Comparison of ENCODE assay signal across 11 cellular contexts in the genomic region with DNA sequence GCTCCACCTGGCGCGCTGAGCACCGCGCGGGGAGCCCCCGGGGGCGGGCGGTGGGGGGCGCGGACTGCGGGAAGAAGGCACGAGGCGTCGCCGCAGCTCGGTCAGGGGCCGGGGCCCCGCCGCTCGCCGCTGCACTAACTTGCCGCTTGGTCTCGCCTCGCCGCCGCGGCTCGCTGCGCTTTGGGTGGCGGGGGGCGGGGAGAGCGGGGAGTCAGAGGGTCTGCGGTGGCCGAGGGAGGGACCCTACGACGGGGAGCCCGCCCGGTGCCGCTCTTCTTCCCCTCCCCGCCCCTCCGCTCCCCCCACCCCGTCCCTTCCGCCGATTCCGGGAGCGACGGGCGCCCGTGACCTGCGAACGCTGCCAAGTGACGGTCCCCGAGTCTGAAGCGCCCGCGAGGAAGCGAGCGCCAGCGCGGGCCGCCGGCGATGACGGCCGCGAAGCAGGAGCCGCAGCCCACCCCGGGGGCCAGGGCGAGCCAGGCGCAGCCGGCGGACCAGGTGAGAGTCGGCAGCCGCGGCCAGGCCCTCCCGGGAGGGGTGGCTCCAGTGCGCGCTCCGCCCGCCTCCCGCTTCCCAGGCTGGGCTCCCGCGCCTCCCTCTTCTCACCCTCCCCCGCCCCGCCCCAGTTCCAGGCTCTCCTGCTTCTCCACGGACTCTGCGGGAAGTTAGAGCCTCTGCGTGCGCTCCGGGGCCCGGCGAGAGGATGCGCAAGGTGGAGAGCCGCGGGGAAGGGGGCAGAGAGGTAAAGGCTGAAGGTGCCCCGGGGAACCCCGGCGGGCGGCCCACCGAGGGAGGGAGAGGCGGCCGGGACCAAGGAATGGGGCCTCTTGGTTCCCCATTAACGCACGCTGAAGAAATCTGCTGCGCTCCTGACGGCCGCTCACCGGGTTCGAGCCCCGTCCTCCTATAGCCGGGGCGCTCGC.
A peak's percentile ranks its signal among the peaks of the same experiment; 100 is the strongest.
DNase-seq lines count a peak whose midpoint lies in the region; ATAC-seq, FAIRE-seq and TF ChIP-seq lines count a peak whose summit lies in the region.
"Had no signal": no experiment of that assay in that cellular context is flagged by ENCODE, and none has a peak within 500 bp of the region (broad histone marks: within the 10 kb centered on the region; RNA-seq: fewer than 3 reads in every experiment).

No MANE protein-coding gene starts in this region.

- H2AFZ ChIP-seq in mesenchymal stem cell (ENCODE audit: low read depth, low read length) = no peak overlapping the region

- H3K36me3 ChIP-seq in right atrium auricular region (no peaks in the 10 kb centered on the region), colonic mucosa (no peaks in the 10 kb centered on the region), mesenchymal stem cell (ENCODE audit: control insufficient read depth in 1 of 2, insufficient read depth in 2 of 2, low read depth in 1 of 2, low read length in 2 of 2) (no peaks in the 10 kb centered on the region)

- H3K23ac ChIP-seq in mesenchymal stem cell (ENCODE audit: low read length in 2 of 2) = no peak overlapping the region

- no peaks in the 10 kb centered on the region for H3K79me1 ChIP-seq in mesenchymal stem cell (replicated peaks; ENCODE audit: low read length, poor library complexity, severe bottlenecking)

- WGBS in mesenchymal stem cell = under 1% methylated on average over 38 of the region's 113 CpGs

- TF ChIP-seq CTCF in right atrium auricular region (IDR thresholded peaks at IDR 0.05) (no peak), colonic mucosa (IDR thresholded peaks at IDR 0.05) (no peak)

- no peak overlapping the region for H3K4ac ChIP-seq in mesenchymal stem cell (ENCODE audit: low read depth in 1 of 2, low read length in 2 of 2)

- ATAC-seq in Right ventricle myocardium inferior (peak; percentile 42), GM18909 (IDR thresholded peaks at IDR 0.05; ENCODE audit: poor library complexity, unreplicated experiment) (no peak)

- no peak overlapping the region for H2BK5ac ChIP-seq in mesenchymal stem cell (ENCODE audit: low read depth, low read length, poor library complexity, severe bottlenecking)

- H3K18ac ChIP-seq in mesenchymal stem cell (ENCODE audit: low read depth in 1 of 2, low read length in 2 of 2) = no peak overlapping the region

- H2BK120ac ChIP-seq in mesenchymal stem cell (ENCODE audit: low read depth, low read length) = peak overlapping the region; percentile 19

- peaks cover 3 to 22% of the 10 kb centered on the region in 2 donors for H3K27me3 ChIP-seq in right atrium auricular region
- H3K27me3 ChIP-seq in colonic mucosa = peaks cover 15% of the 10 kb centered on the region
- peaks cover 27 to 32% of the 10 kb centered on the region in 2 experiments for H3K27me3 ChIP-seq in mesenchymal stem cell (ENCODE audit: control insufficient read depth in 1 of 2, insufficient read depth in 1 of 2, low read length in 2 of 2)

- no peak overlapping the region for H3K14ac ChIP-seq in mesenchymal stem cell (ENCODE audit: low read length in 2 of 2)

- no peak overlapping the region for H4K91ac ChIP-seq in mesenchymal stem cell (ENCODE audit: low read length)

- H2BK12ac ChIP-seq in mesenchymal stem cell (ENCODE audit: low read length in 2 of 2) = no peak overlapping the region

- no peak overlapping the region for H3K27ac ChIP-seq in right atrium auricular region
- H3K27ac ChIP-seq in colonic mucosa = peak overlapping the region; percentile 30
- H3K27ac ChIP-seq in mesenchymal stem cell (ENCODE audit: low read length, poor library complexity, severe bottlenecking) = no peak overlapping the region
- H3K27ac ChIP-seq: C4-2B had no signal

- DNase-seq in Right ventricle myocardium inferior (ENCODE audit: missing footprints) (no peak), right atrium auricular region (ENCODE audit: low spot score) (no peak), colonic mucosa (peak; percentile 74), mesenchymal stem cell (no peak), urothelium cell line (ENCODE audit: low spot score) (peak; percentile 58), GF-D8 (lab: John Stamatoyannopoulos, UW) (no peak), GDM1 (lab: John Stamatoyannopoulos, UW) (no peak)
- DNase-seq: activated CD4-positive, CD25-positive, alpha-beta regulatory T cell treated with anti-CD3 and anti-CD28 coated beads, Interleukin-2, amount 50 U/mL, for 72 hours; NCI-H526 had no signal

- H3K4me1 ChIP-seq in right atrium auricular region (peaks cover 0 to 16% of the 10 kb centered on the region in 2 donors), colonic mucosa (no peaks in the 10 kb centered on the region), mesenchymal stem cell (ENCODE audit: control insufficient read depth, insufficient read depth, low read depth, low read length) (peaks cover 2% of the 10 kb centered on the region)

- H2BK15ac ChIP-seq in mesenchymal stem cell (ENCODE audit: low read depth, poor library complexity, severe bottlenecking) = no peak overlapping the region

- no peak overlapping the region for H4K8ac ChIP-seq in mesenchymal stem cell (ENCODE audit: low read length)

- intact Hi-C loops in Right ventricle myocardium inferior (cut with DNase I) (no loop called here), colonic mucosa (cut with DNase I) (no loop called here)

- no peak overlapping the region for H3K4me2 ChIP-seq in mesenchymal stem cell (ENCODE audit: low read length, poor library complexity, severe bottlenecking)

- no peak overlapping the region for H2AK5ac ChIP-seq in mesenchymal stem cell (ENCODE audit: low read length, severe bottlenecking)

- H3K9me3 ChIP-seq in right atrium auricular region (no peaks in the 10 kb centered on the region), colonic mucosa (no peaks in the 10 kb centered on the region), mesenchymal stem cell (ENCODE audit: control insufficient read depth, low read length) (no peaks in the 10 kb centered on the region)

- no peak overlapping the region for H3K9ac ChIP-seq in colonic mucosa (ENCODE audit: low read depth in 2 of 2, low read length in 2 of 2)
- no peak overlapping the region for H3K9ac ChIP-seq in mesenchymal stem cell (ENCODE audit: low read length)

- H3K4me3 ChIP-seq in right atrium auricular region (peak overlapping the region in 1 of 2 donors; percentile 31), colonic mucosa (peak overlapping the region; percentile 59), mesenchymal stem cell (ENCODE audit: insufficient read depth in 1 of 2, low read depth in 1 of 2, low read length in 2 of 2) (no peak overlapping the region)

- no peak for FAIRE-seq in urothelium cell line (lab: Jason Lieb, UNC)

Comparison
In these comparisons a context has a peak if more than half of its experiments do, and no peak if none do; other contexts are left out.
1. DNase-seq: peak in colonic mucosa (single experiment) and urothelium cell line (single experiment); none in Right ventricle myocardium inferior (single experiment), right atrium auricular region (single experiment), mesenchymal stem cell (single experiment), GF-D8 (single experiment) and GDM1 (single experiment).